Comparison of ENCODE assay signal across 8 cellular contexts in the genomic region with DNA sequence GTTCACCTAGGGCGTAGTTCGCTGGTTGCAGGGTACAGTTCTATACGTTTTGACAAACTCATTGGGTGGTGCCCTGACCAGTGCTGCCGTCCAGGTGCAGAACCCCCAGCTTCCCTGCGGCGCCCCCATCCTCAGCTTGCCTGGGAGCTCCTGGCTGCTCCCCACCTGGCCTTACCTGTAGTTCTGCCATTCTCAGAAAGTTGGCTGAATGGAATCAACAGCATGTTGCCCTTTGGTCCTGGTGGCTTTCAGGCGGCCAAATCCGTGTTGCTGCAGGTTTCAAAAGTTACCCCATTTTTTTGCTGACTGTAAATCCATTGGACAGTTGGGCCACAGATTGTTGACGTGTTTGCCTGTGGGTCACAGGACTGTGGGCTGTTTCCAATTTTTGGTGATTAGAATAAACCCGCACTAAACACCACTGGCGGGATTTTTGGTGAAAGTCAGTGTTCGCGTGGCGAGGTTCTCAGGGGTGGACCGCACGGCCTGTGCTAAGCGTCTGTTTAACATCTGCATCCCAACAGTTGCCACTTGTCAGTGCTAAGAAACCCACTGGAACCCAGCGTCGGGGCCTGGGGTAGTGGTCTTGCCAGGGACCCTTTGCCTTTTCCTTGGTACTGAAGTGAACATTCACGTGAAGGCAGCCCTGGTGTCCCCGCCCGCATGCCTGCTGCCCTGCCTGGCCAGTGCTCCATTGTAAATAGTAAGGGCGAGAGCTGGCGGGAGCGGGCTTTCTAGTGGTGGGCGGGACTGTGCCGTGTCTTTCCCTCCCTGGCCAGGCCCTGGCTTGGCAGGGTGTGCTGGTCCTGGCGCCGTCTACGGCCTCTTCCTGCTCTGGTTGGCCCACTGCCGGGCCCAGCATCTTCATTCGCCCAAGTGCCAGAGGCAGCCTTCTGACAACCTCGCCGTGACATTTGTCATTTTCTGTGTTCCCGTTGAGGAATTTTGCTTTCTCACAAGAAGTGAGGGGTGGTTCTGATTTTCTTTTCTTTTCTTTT. TPM values are rescaled to one million over a fixed set of nuclear protein-coding genes. Genes with fewer than 3 reads are reported as not detected.
DNase-seq lines count a peak whose midpoint lies in the region; ATAC-seq, FAIRE-seq and TF ChIP-seq lines count a peak whose summit lies in the region.

No MANE protein-coding gene starts in this region.

- CTCF ChIA-PET in Caco-2 (lab: Charles Lee) (no interaction called here), K562 (lab: Yijun Ruan, JAX; ENCODE audit: low intra/inter-chr PET ratio) (no interaction called here)

- H3K27ac Mint-ChIP-seq in Caco-2 (ENCODE audit: unreplicated experiment) = peak overlapping the region; percentile 55

- no peak for FAIRE-seq in K562 (lab: Jason Lieb, UNC)

- H3K4me1 Mint-ChIP-seq in Caco-2 (ENCODE audit: low read depth, unreplicated experiment) = peaks cover 9% of the 10 kb centered on the region

- H3K36me3 Mint-ChIP-seq in Caco-2 (ENCODE audit: insufficient read depth, unreplicated experiment) = peaks cover 43% of the 10 kb centered on the region

- H3K27me3 ChIP-seq in Caco-2 (replicated peaks; ENCODE audit: control insufficient read depth, insufficient read depth, low read length) (no peaks in the 10 kb centered on the region), K562 (ENCODE audit: control insufficient read depth in 2 of 2, insufficient read depth in 2 of 2, low read length in 2 of 2) (no peaks in the 10 kb centered on the region), lower lobe of right lung (ENCODE audit: low read depth) (no peaks in the 10 kb centered on the region), upper lobe of right lung (no peaks in the 10 kb centered on the region)

- no peak for TF ChIP-seq POLR2A in NB4 (IDR thresholded peaks at IDR 0.05; ENCODE audit: extremely low read depth, insufficient read length)
- TF ChIP-seq POLR2A in K562 (conservative IDR thresholded peaks at IDR 0.05) = no peak

- BruUV-seq in Caco-2 (replicated peaks; lab: Mats Ljungman, UMichigan) (no TSS peak), K562 (replicated peaks; lab: Mats Ljungman, UMichigan) (TSS peak; percentile 9)

- H3K4me1 ChIP-seq in Caco-2 (peaks cover 66% of the 10 kb centered on the region), K562 (replicated peaks in 1 of 2; ENCODE audit: control insufficient read depth in 2 of 2, insufficient read depth in 2 of 2, low read length in 2 of 2) (peaks cover 60 to 88% of the 10 kb centered on the region in 2 experiments), lower lobe of right lung (peaks cover 85% of the 10 kb centered on the region), upper lobe of right lung (peaks cover 71% of the 10 kb centered on the region)

- no peak overlapping the region for H3K4me3 ChIP-seq in Caco-2 (ENCODE audit: low read depth, low read length)
- peak overlapping the region; percentile 93 for H3K4me3 ChIP-seq in NB4 (ENCODE audit: low read depth, low read length)
- no peak overlapping the region for H3K4me3 ChIP-seq in K562
- peak overlapping the region; percentile 6 for H3K4me3 ChIP-seq in lower lobe of right lung
- no peak overlapping the region for H3K4me3 ChIP-seq in upper lobe of right lung

- no peak for TF ChIP-seq CTCF in Caco-2 (IDR thresholded peaks at IDR 0.05; ENCODE audit: insufficient read depth in 1 of 2, low read depth in 1 of 2, low read length in 1 of 2, severe bottlenecking in 1 of 2, unreplicated experiment in 1 of 2)
- no peak for TF ChIP-seq CTCF in NB4 (IDR thresholded peaks at IDR 0.05; ENCODE audit: low read depth, low read length)
- no peak for TF ChIP-seq CTCF in K562 (IDR thresholded peaks at IDR 0.05 in 2 of 3, conservative IDR thresholded peaks at IDR 0.05 in 1 of 3; ENCODE audit: insufficient read depth in 2 of 3, low read depth in 1 of 3, low read length in 3 of 3)
- TF ChIP-seq CTCF in lower lobe of right lung (IDR thresholded peaks at IDR 0.05) = no peak
- TF ChIP-seq CTCF in upper lobe of right lung (IDR thresholded peaks at IDR 0.05) = no peak

- POLR2A ChIA-PET in Caco-2 (lab: Charles Lee) (no interaction called here), K562 (lab: Yijun Ruan, JAX) (interaction anchor here (0.6 to 2.0 kb wide), 2 partner anchors 11 to 48 kb away, joined by 3 to 8 read pairs; no protein-coding TSS in a partner anchor)

- peak overlapping the region; percentile 37 for H3K4me3 Mint-ChIP-seq in Caco-2 (ENCODE audit: unreplicated experiment)

- H3K27me3 Mint-ChIP-seq in Caco-2 (ENCODE audit: insufficient read depth, unreplicated experiment) = no peaks in the 10 kb centered on the region

- ATAC-seq in K562 (no peak), lower lobe of right lung (peak; percentile 60 to 62), upper lobe of right lung (peak; percentile 51), GM21367 (IDR thresholded peaks at IDR 0.05; ENCODE audit: unreplicated experiment) (no peak), HG03196 (IDR thresholded peaks at IDR 0.05; ENCODE audit: unreplicated experiment) (no peak)

- peaks cover 47% of the 10 kb centered on the region for H4K20me1 ChIP-seq in K562 (replicated peaks; ENCODE audit: control insufficient read depth, insufficient read depth, low read length)

- no peak overlapping the region for H2AFZ ChIP-seq in K562 (ENCODE audit: low read depth, low read length)

- H3K27ac ChIP-seq in K562 (ENCODE audit: extremely low read depth, low read depth, low read length) (peak overlapping the region; percentile 31; the same call in 1 of the 3 replicates), lower lobe of right lung (peak overlapping the region; percentile 90), upper lobe of right lung (peak overlapping the region; percentile 96)

- no peak for DNase-seq in Caco-2
- no peak for DNase-seq in NB4 (ENCODE audit: low read depth)
- DNase-seq in K562 (ENCODE audit: extremely low read depth in 1 of 4, low spot score in 3 of 4) = peak in 1 of 4 experiments; percentile 4
- DNase-seq in lower lobe of right lung = peak; percentile 92
- DNase-seq in upper lobe of right lung = peak; percentile 94
- DNase-seq in NOMO-1 (lab: John Stamatoyannopoulos, UW; ENCODE audit: unreplicated experiment in 2 of 2) = no peak

- WGBS in K562 (ENCODE audit: insufficient coverage, low coverage, missing lambda C conversion rate) = 80% methylated on average over 27 of the region's 35 CpGs

- in situ Hi-C loops in K562 (cut with MboI) = no loop called here

- intact Hi-C loops in Caco-2 (cut with micrococcal nuclease; ENCODE audit: unreplicated experiment) = loop anchor here (10.0 kb wide), 1 partner anchor 48 kb away; no protein-coding TSS in a partner anchor
- intact Hi-C loops in K562 (cut with micrococcal nuclease) = loop anchor here (10.0 kb wide), 1 partner anchor 98 kb away; no protein-coding TSS in a partner anchor
- intact Hi-C loops in lower lobe of right lung (cut with DNase I) = no loop called here
- intact Hi-C loops in upper lobe of right lung (cut with DNase I) = no loop called here

- no peak for TF ChIP-seq RAD21 in K562 (CRISPR knock-in tag; conservative IDR thresholded peaks at IDR 0.05 in 1 of 2, IDR thresholded peaks at IDR 0.05 in 1 of 2)

- no peak overlapping the region; the same call in 1 of the 2 replicates for H3K4me2 ChIP-seq in K562 (ENCODE audit: insufficient read depth, low read length)

- no peak for TF ChIP-seq EP300 in K562 (IDR thresholded peaks at IDR 0.05; ENCODE audit: low read length)

- peaks cover 19% of the 10 kb centered on the region for H3K9me1 ChIP-seq in K562 (ENCODE audit: control insufficient read depth, insufficient read depth, low read length)

- H3K9me3 Mint-ChIP-seq in Caco-2 (ENCODE audit: unreplicated experiment) = no peaks in the 10 kb centered on the region

- H3K79me2 ChIP-seq in K562 (ENCODE audit: control insufficient read depth, insufficient read depth, low read length) = peaks cover 87% of the 10 kb centered on the region

- peak overlapping the region; percentile 10 to 76; a peak in 2 of 4 replicates for H3K9ac ChIP-seq in K562 (ENCODE audit: insufficient read depth in 1 of 2, low read depth in 2 of 2, low read length in 2 of 2)

- H3K36me3 ChIP-seq in Caco-2 (ENCODE audit: control insufficient read depth, insufficient read depth, low read length) (no peaks in the 10 kb centered on the region), K562 (ENCODE audit: control insufficient read depth, insufficient read depth, low read length) (peaks cover 19% of the 10 kb centered on the region; the same call in 2 of the 3 replicates), lower lobe of right lung (no peaks in the 10 kb centered on the region), upper lobe of right lung (no peaks in the 10 kb centered on the region)

- H3K9me3 ChIP-seq in Caco-2 (no peaks in the 10 kb centered on the region), K562 (replicated peaks; ENCODE audit: control insufficient read depth, insufficient read depth, low read depth, low read length) (no peaks in the 10 kb centered on the region), lower lobe of right lung (no peaks in the 10 kb centered on the region), upper lobe of right lung (no peaks in the 10 kb centered on the region)

RNA-seq across cellular contexts. Expression of a gene that starts 3.3 kb away (rescaled TPM):
- 51.8 and 55.6 TPM in 2 replicates for total RNA-seq in Caco-2 (2022)
- total RNA-seq in K562 (2011; cell fraction: chromatin; rRNA removed; ENCODE audit: low replicate concordance) = 129 and 244 TPM in 2 replicates
- total RNA-seq in K562 (2011; cell fraction: nucleolus; rRNA removed) = 98.9 and 104 TPM in 2 replicates
- total RNA-seq in K562 (2011; cell fraction: nucleoplasm; rRNA removed) = 68.3 and 74.5 TPM in 2 replicates
- total RNA-seq in K562 (2014; rRNA removed) = 12.7 and 18.7 TPM in 2 replicates
- total RNA-seq in K562 (2014; rRNA removed; fragmentation: Illumina TruSeq; extraction: Trizol) = 10.0 and 10.5 TPM in 2 replicates
- total RNA-seq in K562 (2015; rRNA removed; fragmentation: Illumina TruSeq; extraction: Trizol) = 7.0 and 8.4 TPM in 2 replicates
- 66.2 and 66.5 TPM in 2 replicates for total RNA-seq in K562 (2021)
- 5.7 and 8.6 TPM in 2 replicates for polyA plus RNA-seq in K562 (2011; rRNA removed)
- polyA plus RNA-seq in K562 (2011; cell fraction: cytosol; rRNA removed) = 4.8 and 11.5 TPM in 2 replicates
- polyA plus RNA-seq in K562 (2011; cell fraction: nucleus; rRNA removed) = 35.2 and 71.1 TPM in 2 replicates
- polyA plus RNA-seq in K562 (2012) = 25.0 and 27.8 TPM in 2 replicates
- 15.1 and 16.2 TPM in 2 replicates for polyA plus RNA-seq in K562 (2014; fragmentation: Illumina TruSeq; extraction: Trizol)
- under 1 TPM; 0.32 to 0.51 TPM for polyA plus RNA-seq in K562 (2014; fragmentation: Nextera tagmentation; extraction: Ambion mirVana)
- polyA plus RNA-seq in K562 (2014; rRNA removed) = 21.2 and 24.8 TPM in 2 replicates
- polyA minus RNA-seq in K562 (2011; rRNA and poly(A)+ RNA removed) = 14.5 and 24.1 TPM in 2 replicates
- 23.7 and 36.0 TPM in 2 replicates for polyA minus RNA-seq in K562 (2011; cell fraction: cytosol; rRNA and poly(A)+ RNA removed)
- 17.9 and 27.9 TPM in 2 replicates for polyA minus RNA-seq in K562 (2011; cell fraction: nucleus; rRNA and poly(A)+ RNA removed)
- total RNA-seq in lower lobe of right lung = 33.0 TPM
- 42.0 TPM for total RNA-seq in upper lobe of right lung

RNA-seq across cellular contexts. Expression of a gene that starts 15.7 kb away (rescaled TPM):
- total RNA-seq in Caco-2 (2022) = 150 and 151 TPM in 2 replicates
- 129 and 304 TPM in 2 replicates for total RNA-seq in K562 (2011; cell fraction: chromatin; rRNA removed; ENCODE audit: low replicate concordance)
- 133 and 146 TPM in 2 replicates for total RNA-seq in K562 (2011; cell fraction: nucleolus; rRNA removed)
- total RNA-seq in K562 (2011; cell fraction: nucleoplasm; rRNA removed) = 118 and 124 TPM in 2 replicates
- total RNA-seq in K562 (2014; rRNA removed) = 52.0 and 68.7 TPM in 2 replicates
- total RNA-seq in K562 (2014; rRNA removed; fragmentation: Illumina TruSeq; extraction: Trizol) = 23.3 and 28.0 TPM in 2 replicates
- 35.9 and 36.9 TPM in 2 replicates for total RNA-seq in K562 (2015; rRNA removed; fragmentation: Illumina TruSeq; extraction: Trizol)
- total RNA-seq in K562 (2021) = 72.3 and 86.1 TPM in 2 replicates
- 34.9 and 55.0 TPM in 2 replicates for polyA plus RNA-seq in K562 (2011; rRNA removed)
- polyA plus RNA-seq in K562 (2011; cell fraction: cytosol; rRNA removed) = 49.2 and 58.1 TPM in 2 replicates
- polyA plus RNA-seq in K562 (2011; cell fraction: nucleus; rRNA removed) = 226 and 232 TPM in 2 replicates
- polyA plus RNA-seq in K562 (2012) = 95.5 and 117 TPM in 2 replicates
- polyA plus RNA-seq in K562 (2014; fragmentation: Illumina TruSeq; extraction: Trizol) = 82.1 and 90.4 TPM in 2 replicates
- polyA plus RNA-seq in K562 (2014; fragmentation: Nextera tagmentation; extraction: Ambion mirVana) = 1 to 10 TPM; 1.2 to 1.6 TPM
- 47.5 and 48.7 TPM in 2 replicates for polyA plus RNA-seq in K562 (2014; rRNA removed)
- polyA minus RNA-seq in K562 (2011; rRNA and poly(A)+ RNA removed) = 42.6 and 42.8 TPM in 2 replicates
- polyA minus RNA-seq in K562 (2011; cell fraction: cytosol; rRNA and poly(A)+ RNA removed) = 69.3 and 76.0 TPM in 2 replicates
- 40.8 and 59.9 TPM in 2 replicates for polyA minus RNA-seq in K562 (2011; cell fraction: nucleus; rRNA and poly(A)+ RNA removed)
- total RNA-seq in lower lobe of right lung = 99.5 TPM
- total RNA-seq in upper lobe of right lung = 109 TPM

Comparison
In these comparisons a context has a peak if more than half of its experiments do, and no peak if none do; other contexts are left out.
1. DNase-seq: peak in lower lobe of right lung (single experiment) and upper lobe of right lung (single experiment); none in Caco-2 (0 of 2), NB4 (single experiment) and NOMO-1 (0 of 2).
2. H3K4me3 ChIP-seq: peak in NB4 (single experiment) and lower lobe of right lung (single experiment); none in Caco-2 (single experiment), K562 (single experiment) and upper lobe of right lung (single experiment).
3. ATAC-seq: peak in lower lobe of right lung (2 of 2) and upper lobe of right lung (single experiment); none in K562 (single experiment), GM21367 (single experiment) and HG03196 (single experiment).
4. H3K27ac ChIP-seq: peak in every context shown above with its lines; median percentile 96 in upper lobe of right lung; 90 in lower lobe of right lung; 31 in K562.
5. intact Hi-C loops: an anchor here in Caco-2 (10.0 kb wide) and K562 (10.0 kb wide); none called in lower lobe of right lung and upper lobe of right lung.